In the genomic region with DNA sequence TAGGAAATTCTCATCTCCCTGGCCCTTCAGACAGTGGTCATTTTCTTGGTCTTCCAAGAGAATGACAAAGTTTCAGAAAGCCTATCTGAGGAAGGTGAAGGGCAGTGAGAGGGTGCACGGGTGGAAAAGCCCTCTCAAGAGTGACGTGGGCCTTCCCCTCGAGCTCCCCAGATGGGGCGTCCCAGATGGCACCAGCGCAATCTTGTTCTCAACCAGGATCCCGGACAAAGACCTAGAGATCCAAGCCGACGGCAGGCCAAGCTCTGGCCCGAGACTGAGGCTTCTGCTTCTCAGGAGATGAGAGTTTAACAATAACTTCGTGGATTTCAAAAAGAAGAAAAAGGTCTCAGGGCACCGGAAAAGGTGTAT, we compare ENCODE assay signal across 7 cellular contexts. TPM values are rescaled to one million over a fixed set of nuclear protein-coding genes. Genes with fewer than 3 reads are reported as not detected.
DNase-seq lines count a peak whose midpoint lies in the region; ATAC-seq and TF ChIP-seq lines count a peak whose summit lies in the region.

No MANE protein-coding gene starts in this region.

- POLR2A ChIA-PET in HEK293 (lab: Yijun Ruan, JAX), result interaction anchor here (0.6 to 1.8 kb wide), 7 partner anchors 150 to 605 kb away, joined by 3 to 11 read pairs (median 5); a partner anchor contains a TSS

- DNase-seq in left ventricle myocardium superior (peak; percentile 47), spleen (peak; percentile 87), SIG-M5 (lab: John Stamatoyannopoulos, UW) (no peak)

- H3K4me3 ChIP-seq in HEK293 (ENCODE audit: low read depth, low read length) (peak overlapping the region; percentile 96), WI38 (ENCODE audit: low read depth, low read length) (peak overlapping the region; percentile 79), spleen (peak overlapping the region; percentile 68 to 91 (median 84))

- H3K36me3 ChIP-seq in HEK293 (ENCODE audit: control insufficient read depth in 2 of 2, insufficient read depth in 1 of 2, low read length in 2 of 2) (peaks cover 8 to 26% of the 10 kb centered on the region in 2 experiments; a peak in 2 of 3 replicates), spleen (peaks cover 0 to 12% (median 0%) of the 10 kb centered on the region in 6 donors)

- CTCF ChIA-PET in HEK293 (lab: Yijun Ruan, JAX), result interaction anchor here (1.1 to 1.2 kb wide), 2 partner anchors 9 to 11 kb away, joined by 3 to 5 read pairs; no protein-coding TSS in a partner anchor

- peaks cover 0 to 32% (median 4%) of the 10 kb centered on the region in 7 donors for H3K27me3 ChIP-seq in spleen (replicated peaks in 1 of 7)

- intact Hi-C loops in left ventricle myocardium superior (cut with micrococcal nuclease), result no loop called here
- intact Hi-C loops in spleen (cut with DNase I; ENCODE audit: low total_unique reads), result no loop called here

- TF ChIP-seq CTCF in HEK293 (tag by site-specific recombination; IDR thresholded peaks at IDR 0.05) (no peak), WI38 (IDR thresholded peaks at IDR 0.05; ENCODE audit: low read depth, low read length) (no peak), spleen (IDR thresholded peaks at IDR 0.05 in 8 of 11, conservative IDR thresholded peaks at IDR 0.05 in 3 of 11) (no peak)

- ATAC-seq in left ventricle myocardium superior (peak; percentile 5), HG03045 (IDR thresholded peaks at IDR 0.05; ENCODE audit: unreplicated experiment) (no peak), HG02588 (IDR thresholded peaks at IDR 0.05; ENCODE audit: unreplicated experiment) (no peak)

- H3K27ac ChIP-seq in HEK293 (ENCODE audit: extremely low read depth, low read depth, low read length) (peak overlapping the region; percentile 75), spleen (peak overlapping the region; percentile 92 to 99 (median 97))

- H3K9me3 ChIP-seq in HEK293 (ENCODE audit: control insufficient read depth, insufficient read depth, low read depth, low read length) (no peaks in the 10 kb centered on the region), spleen (peaks cover 0 to 32% (median 22%) of the 10 kb centered on the region in 8 donors)

- no peak for TF ChIP-seq POLR2A in spleen (IDR thresholded peaks at IDR 0.05)

- H3K4me1 ChIP-seq in HEK293 (ENCODE audit: control insufficient read depth, insufficient read depth, low read length) (no peaks in the 10 kb centered on the region), spleen (peaks cover 0 to 24% (median 17%) of the 10 kb centered on the region in 6 donors)

- WGBS in spleen, 5 donors, result 9 to 19% (median 14%) methylated on average over 11 of the region's 11 CpGs

TF ChIP-seq in HEK293, 187 proteins besides CTCF, POLR2A, EP300 and RAD21:
- TF ChIP-seq, protein P1, sequence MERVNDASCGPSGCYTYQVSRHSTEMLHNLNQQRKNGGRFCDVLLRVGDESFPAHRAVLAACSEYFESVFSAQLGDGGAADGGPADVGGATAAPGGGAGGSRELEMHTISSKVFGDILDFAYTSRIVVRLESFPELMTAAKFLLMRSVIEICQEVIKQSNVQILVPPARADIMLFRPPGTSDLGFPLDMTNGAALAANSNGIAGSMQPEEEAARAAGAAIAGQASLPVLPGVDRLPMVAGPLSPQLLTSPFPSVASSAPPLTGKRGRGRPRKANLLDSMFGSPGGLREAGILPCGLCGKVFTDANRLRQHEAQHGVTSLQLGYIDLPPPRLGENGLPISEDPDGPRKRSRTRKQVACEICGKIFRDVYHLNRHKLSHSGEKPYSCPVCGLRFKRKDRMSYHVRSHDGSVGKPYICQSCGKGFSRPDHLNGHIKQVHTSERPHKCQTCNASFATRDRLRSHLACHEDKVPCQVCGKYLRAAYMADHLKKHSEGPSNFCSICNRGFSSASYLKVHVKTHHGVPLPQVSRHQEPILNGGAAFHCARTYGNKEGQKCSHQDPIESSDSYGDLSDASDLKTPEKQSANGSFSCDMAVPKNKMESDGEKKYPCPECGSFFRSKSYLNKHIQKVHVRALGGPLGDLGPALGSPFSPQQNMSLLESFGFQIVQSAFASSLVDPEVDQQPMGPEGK (tag by site-specific recombination; IDR thresholded peaks at IDR 0.05), result no peak
- TF ChIP-seq ZNF548 (tag by site-specific recombination; IDR thresholded peaks at IDR 0.05) (no peak), ZNF121 (tag by site-specific recombination; IDR thresholded peaks at IDR 0.05) (no peak), GLIS1 (tag by site-specific recombination; IDR thresholded peaks at IDR 0.05) (no peak), KLF16 (tag by site-specific recombination; IDR thresholded peaks at IDR 0.05) (no peak), ZNF292 (tag by site-specific recombination; IDR thresholded peaks at IDR 0.05; ENCODE audit: borderline replicate concordance, low read depth) (0 out of 2 replicates have a peak, but pooled peaks have one; percentile 7)

RNA-seq across cellular contexts. Expression of a gene that starts 0.8 kb away (rescaled TPM):
- total RNA-seq in left ventricle myocardium superior (6.3 TPM), spleen (10 to 100 TPM in 6 of 7 donors, 1 to 10 TPM in 1; 9.5 to 16.9 (median 15.0) TPM)
- 10 to 100 TPM in 2 of 3 donors, 1 to 10 TPM in 1; 8.7 to 15.6 (median 12.2) TPM for polyA plus RNA-seq in spleen
